ENCODE assay signal across 1 cellular context in genomic region chr6:35368038-35368887, GRCh38.
A peak's percentile ranks its signal among the peaks of the same experiment; 100 is the strongest.
TF ChIP-seq lines count a peak whose summit lies in the region.

No MANE protein-coding gene starts in this region.

TF ChIP-seq in HepG2, 621 proteins besides CTCF, POLR2A, EP300 and RAD21 (continued from another document and continues in another):
- TF ChIP-seq ZBTB26 (CRISPR knock-in tag; IDR thresholded peaks at IDR 0.05; ENCODE audit: borderline replicate concordance) (peak; percentile 58; the same call in 1 of the 2 replicates), SKI (IDR thresholded peaks at IDR 0.05; ENCODE audit: partially characterized antibody) (peak; percentile 44), NFKBIZ (CRISPR knock-in tag; IDR thresholded peaks at IDR 0.05) (peak; percentile 86), ZNF556 (CRISPR knock-in tag; IDR thresholded peaks at IDR 0.05; ENCODE audit: borderline replicate concordance) (0 out of 2 replicates have a peak, but pooled peaks have one; percentile 4), ASH2L (IDR thresholded peaks at IDR 0.05; ENCODE audit: insufficient read length, low read depth, low read length) (peak; percentile 59), NFIC (IDR thresholded peaks at IDR 0.05; ENCODE audit: low read length) (peak; percentile 36; the same call in 1 of the 2 replicates), ZBTB37 (CRISPR knock-in tag; IDR thresholded peaks at IDR 0.05) (no peak), U2AF1 (optimal IDR thresholded peaks at IDR 0.05; ENCODE audit: low read depth, low read length) (no peak), NFYC (CRISPR knock-in tag; IDR thresholded peaks at IDR 0.05) (peak; percentile 68), KAT2B (IDR thresholded peaks at IDR 0.05; ENCODE audit: borderline replicate concordance, low read depth, low read length) (no peak), ELF3 (CRISPR knock-in tag; IDR thresholded peaks at IDR 0.05) (peak; percentile 100), NCOA2 (CRISPR knock-in tag; IDR thresholded peaks at IDR 0.05) (peak; percentile 79), CEBPB (IDR thresholded peaks at IDR 0.05; ENCODE audit: borderline replicate concordance, low read depth, low read length) (no peak; the same call in 1 of the 2 replicates), HMG20A (CRISPR knock-in tag; IDR thresholded peaks at IDR 0.05; ENCODE audit: borderline replicate concordance) (peak; percentile 77; the same call in 1 of the 2 replicates), ZNF644 (CRISPR knock-in tag; IDR thresholded peaks at IDR 0.05; ENCODE audit: low read depth) (peak; percentile 46; the same call in 1 of the 2 replicates), MIER2 (CRISPR knock-in tag; IDR thresholded peaks at IDR 0.05) (peak; percentile 25; the same call in 1 of the 2 replicates), IKZF5 (CRISPR knock-in tag; IDR thresholded peaks at IDR 0.05) (peak; percentile 80), ZFP41 (CRISPR knock-in tag; IDR thresholded peaks at IDR 0.05; ENCODE audit: borderline replicate concordance) (no peak), SALL1 (CRISPR knock-in tag; IDR thresholded peaks at IDR 0.05) (peak; percentile 69; the same call in 1 of the 2 replicates), ZNF547 (CRISPR knock-in tag; IDR thresholded peaks at IDR 0.05) (0 out of 2 replicates have a peak, but pooled peaks have one; percentile 46)
- TF ChIP-seq, protein P1, sequence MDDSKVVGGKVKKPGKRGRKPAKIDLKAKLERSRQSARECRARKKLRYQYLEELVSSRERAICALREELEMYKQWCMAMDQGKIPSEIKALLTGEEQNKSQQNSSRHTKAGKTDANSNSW (CRISPR knock-in tag; IDR thresholded peaks at IDR 0.05; ENCODE audit: borderline replicate concordance): no peak
- TF ChIP-seq, protein P2, sequence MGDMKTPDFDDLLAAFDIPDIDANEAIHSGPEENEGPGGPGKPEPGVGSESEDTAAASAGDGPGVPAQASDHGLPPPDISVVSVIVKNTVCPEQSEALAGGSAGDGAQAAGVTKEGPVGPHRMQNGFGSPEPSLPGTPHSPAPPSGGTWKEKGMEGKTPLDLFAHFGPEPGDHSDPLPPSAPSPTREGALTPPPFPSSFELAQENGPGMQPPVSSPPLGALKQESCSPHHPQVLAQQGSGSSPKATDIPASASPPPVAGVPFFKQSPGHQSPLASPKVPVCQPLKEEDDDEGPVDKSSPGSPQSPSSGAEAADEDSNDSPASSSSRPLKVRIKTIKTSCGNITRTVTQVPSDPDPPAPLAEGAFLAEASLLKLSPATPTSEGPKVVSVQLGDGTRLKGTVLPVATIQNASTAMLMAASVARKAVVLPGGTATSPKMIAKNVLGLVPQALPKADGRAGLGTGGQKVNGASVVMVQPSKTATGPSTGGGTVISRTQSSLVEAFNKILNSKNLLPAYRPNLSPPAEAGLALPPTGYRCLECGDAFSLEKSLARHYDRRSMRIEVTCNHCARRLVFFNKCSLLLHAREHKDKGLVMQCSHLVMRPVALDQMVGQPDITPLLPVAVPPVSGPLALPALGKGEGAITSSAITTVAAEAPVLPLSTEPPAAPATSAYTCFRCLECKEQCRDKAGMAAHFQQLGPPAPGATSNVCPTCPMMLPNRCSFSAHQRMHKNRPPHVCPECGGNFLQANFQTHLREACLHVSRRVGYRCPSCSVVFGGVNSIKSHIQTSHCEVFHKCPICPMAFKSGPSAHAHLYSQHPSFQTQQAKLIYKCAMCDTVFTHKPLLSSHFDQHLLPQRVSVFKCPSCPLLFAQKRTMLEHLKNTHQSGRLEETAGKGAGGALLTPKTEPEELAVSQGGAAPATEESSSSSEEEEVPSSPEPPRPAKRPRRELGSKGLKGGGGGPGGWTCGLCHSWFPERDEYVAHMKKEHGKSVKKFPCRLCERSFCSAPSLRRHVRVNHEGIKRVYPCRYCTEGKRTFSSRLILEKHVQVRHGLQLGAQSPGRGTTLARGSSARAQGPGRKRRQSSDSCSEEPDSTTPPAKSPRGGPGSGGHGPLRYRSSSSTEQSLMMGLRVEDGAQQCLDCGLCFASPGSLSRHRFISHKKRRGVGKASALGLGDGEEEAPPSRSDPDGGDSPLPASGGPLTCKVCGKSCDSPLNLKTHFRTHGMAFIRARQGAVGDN (CRISPR knock-in tag; IDR thresholded peaks at IDR 0.05): no peak
- TF ChIP-seq, protein P3, sequence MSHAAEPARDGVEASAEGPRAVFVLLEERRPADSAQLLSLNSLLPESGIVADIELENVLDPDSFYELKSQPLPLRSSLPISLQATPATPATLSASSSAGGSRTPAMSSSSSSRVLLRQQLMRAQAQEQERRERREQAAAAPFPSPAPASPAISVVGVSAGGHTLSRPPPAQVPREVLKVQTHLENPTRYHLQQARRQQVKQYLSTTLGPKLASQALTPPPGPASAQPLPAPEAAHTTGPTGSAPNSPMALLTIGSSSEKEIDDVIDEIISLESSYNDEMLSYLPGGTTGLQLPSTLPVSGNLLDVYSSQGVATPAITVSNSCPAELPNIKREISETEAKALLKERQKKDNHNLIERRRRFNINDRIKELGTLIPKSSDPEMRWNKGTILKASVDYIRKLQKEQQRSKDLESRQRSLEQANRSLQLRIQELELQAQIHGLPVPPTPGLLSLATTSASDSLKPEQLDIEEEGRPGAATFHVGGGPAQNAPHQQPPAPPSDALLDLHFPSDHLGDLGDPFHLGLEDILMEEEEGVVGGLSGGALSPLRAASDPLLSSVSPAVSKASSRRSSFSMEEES (CRISPR knock-in tag; IDR thresholded peaks at IDR 0.05): peak; percentile 66
- TF ChIP-seq, protein P4, sequence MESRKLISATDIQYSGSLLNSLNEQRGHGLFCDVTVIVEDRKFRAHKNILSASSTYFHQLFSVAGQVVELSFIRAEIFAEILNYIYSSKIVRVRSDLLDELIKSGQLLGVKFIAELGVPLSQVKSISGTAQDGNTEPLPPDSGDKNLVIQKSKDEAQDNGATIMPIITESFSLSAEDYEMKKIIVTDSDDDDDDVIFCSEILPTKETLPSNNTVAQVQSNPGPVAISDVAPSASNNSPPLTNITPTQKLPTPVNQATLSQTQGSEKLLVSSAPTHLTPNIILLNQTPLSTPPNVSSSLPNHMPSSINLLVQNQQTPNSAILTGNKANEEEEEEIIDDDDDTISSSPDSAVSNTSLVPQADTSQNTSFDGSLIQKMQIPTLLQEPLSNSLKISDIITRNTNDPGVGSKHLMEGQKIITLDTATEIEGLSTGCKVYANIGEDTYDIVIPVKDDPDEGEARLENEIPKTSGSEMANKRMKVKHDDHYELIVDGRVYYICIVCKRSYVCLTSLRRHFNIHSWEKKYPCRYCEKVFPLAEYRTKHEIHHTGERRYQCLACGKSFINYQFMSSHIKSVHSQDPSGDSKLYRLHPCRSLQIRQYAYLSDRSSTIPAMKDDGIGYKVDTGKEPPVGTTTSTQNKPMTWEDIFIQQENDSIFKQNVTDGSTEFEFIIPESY (CRISPR knock-in tag; IDR thresholded peaks at IDR 0.05): no peak; the same call in 1 of the 2 replicates
- TF ChIP-seq, protein P5, sequence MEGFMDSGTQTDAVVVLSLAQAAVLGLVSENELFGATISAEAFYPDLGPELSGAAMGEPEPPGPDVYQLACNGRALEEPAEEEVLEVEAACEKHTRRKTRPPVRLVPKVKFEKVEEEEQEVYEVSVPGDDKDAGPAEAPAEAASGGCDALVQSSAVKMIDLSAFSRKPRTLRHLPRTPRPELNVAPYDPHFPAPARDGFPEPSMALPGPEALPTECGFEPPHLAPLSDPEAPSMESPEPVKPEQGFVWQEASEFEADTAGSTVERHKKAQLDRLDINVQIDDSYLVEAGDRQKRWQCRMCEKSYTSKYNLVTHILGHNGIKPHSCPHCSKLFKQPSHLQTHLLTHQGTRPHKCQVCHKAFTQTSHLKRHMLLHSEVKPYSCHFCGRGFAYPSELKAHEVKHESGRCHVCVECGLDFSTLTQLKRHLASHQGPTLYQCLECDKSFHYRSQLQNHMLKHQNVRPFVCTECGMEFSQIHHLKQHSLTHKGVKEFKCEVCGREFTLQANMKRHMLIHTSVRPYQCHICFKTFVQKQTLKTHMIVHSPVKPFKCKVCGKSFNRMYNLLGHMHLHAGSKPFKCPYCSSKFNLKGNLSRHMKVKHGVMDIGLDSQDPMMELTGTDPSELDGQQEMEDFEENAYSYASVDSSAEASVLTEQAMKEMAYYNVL (CRISPR knock-in tag; IDR thresholded peaks at IDR 0.05; ENCODE audit: borderline replicate concordance): no peak
- TF ChIP-seq, protein P6, sequence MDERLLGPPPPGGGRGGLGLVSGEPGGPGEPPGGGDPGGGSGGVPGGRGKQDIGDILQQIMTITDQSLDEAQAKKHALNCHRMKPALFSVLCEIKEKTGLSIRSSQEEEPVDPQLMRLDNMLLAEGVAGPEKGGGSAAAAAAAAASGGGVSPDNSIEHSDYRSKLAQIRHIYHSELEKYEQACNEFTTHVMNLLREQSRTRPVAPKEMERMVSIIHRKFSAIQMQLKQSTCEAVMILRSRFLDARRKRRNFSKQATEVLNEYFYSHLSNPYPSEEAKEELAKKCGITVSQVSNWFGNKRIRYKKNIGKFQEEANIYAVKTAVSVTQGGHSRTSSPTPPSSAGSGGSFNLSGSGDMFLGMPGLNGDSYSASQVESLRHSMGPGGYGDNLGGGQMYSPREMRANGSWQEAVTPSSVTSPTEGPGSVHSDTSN (CRISPR knock-in tag; IDR thresholded peaks at IDR 0.05): no peak
- TF ChIP-seq, protein P7, sequence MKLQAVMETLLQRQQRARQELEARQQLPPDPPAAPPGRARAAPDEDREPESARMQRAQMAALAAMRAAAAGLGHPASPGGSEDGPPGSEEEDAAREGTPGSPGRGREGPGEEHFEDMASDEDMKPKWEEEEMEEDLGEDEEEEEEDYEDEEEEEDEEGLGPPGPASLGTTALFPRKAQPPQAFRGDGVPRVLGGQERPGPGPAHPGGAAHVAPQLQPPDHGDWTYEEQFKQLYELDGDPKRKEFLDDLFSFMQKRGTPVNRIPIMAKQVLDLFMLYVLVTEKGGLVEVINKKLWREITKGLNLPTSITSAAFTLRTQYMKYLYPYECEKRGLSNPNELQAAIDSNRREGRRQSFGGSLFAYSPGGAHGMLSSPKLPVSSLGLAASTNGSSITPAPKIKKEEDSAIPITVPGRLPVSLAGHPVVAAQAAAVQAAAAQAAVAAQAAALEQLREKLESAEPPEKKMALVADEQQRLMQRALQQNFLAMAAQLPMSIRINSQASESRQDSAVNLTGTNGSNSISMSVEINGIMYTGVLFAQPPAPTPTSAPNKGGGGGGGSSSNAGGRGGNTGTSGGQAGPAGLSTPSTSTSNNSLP (IDR thresholded peaks at IDR 0.05; ENCODE audit: low read depth, low read length): peak; percentile 93
- TF ChIP-seq, protein P8, sequence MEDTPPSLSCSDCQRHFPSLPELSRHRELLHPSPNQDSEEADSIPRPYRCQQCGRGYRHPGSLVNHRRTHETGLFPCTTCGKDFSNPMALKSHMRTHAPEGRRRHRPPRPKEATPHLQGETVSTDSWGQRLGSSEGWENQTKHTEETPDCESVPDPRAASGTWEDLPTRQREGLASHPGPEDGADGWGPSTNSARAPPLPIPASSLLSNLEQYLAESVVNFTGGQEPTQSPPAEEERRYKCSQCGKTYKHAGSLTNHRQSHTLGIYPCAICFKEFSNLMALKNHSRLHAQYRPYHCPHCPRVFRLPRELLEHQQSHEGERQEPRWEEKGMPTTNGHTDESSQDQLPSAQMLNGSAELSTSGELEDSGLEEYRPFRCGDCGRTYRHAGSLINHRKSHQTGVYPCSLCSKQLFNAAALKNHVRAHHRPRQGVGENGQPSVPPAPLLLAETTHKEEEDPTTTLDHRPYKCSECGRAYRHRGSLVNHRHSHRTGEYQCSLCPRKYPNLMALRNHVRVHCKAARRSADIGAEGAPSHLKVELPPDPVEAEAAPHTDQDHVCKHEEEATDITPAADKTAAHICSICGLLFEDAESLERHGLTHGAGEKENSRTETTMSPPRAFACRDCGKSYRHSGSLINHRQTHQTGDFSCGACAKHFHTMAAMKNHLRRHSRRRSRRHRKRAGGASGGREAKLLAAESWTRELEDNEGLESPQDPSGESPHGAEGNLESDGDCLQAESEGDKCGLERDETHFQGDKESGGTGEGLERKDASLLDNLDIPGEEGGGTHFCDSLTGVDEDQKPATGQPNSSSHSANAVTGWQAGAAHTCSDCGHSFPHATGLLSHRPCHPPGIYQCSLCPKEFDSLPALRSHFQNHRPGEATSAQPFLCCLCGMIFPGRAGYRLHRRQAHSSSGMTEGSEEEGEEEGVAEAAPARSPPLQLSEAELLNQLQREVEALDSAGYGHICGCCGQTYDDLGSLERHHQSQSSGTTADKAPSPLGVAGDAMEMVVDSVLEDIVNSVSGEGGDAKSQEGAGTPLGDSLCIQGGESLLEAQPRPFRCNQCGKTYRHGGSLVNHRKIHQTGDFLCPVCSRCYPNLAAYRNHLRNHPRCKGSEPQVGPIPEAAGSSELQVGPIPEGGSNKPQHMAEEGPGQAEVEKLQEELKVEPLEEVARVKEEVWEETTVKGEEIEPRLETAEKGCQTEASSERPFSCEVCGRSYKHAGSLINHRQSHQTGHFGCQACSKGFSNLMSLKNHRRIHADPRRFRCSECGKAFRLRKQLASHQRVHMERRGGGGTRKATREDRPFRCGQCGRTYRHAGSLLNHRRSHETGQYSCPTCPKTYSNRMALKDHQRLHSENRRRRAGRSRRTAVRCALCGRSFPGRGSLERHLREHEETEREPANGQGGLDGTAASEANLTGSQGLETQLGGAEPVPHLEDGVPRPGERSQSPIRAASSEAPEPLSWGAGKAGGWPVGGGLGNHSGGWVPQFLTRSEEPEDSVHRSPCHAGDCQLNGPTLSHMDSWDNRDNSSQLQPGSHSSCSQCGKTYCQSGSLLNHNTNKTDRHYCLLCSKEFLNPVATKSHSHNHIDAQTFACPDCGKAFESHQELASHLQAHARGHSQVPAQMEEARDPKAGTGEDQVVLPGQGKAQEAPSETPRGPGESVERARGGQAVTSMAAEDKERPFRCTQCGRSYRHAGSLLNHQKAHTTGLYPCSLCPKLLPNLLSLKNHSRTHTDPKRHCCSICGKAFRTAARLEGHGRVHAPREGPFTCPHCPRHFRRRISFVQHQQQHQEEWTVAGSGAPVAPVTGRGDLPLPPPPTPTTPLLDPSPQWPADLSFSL (CRISPR knock-in tag; IDR thresholded peaks at IDR 0.05): no peak
